In genomic region chr10:22927661-22928403, GRCh38 we compare ENCODE assay signal across 8 cellular contexts.
DNase-seq lines count a peak whose midpoint lies in the region; ATAC-seq and TF ChIP-seq lines count a peak whose summit lies in the region.

Gene ARMC3 (plus strand): TSS chr10:22928053. CDS start chr10:22931997, 3,944 bp downstream.

- TF ChIP-seq CTCF in epithelial cell of esophagus (IDR thresholded peaks at IDR 0.05; ENCODE audit: insufficient read depth, low read depth, low read length, missing control alignments): no peak

- H3K4me3 ChIP-seq in epithelial cell of esophagus (ENCODE audit: low read length): peak within 1 kb of the TSS; percentile 5

- ATAC-seq in GM21717 (IDR thresholded peaks at IDR 0.05; ENCODE audit: unreplicated experiment): peak; percentile 53

- DNase-seq in DMS 273 treated with DMSO at 0.1 percent for 48 hours (lab: John Stamatoyannopoulos, UW) (peak; percentile 5), NCI-H146 (lab: John Stamatoyannopoulos, UW) (peak; percentile 69), epithelial cell of esophagus (ENCODE audit: low read depth) (peak; percentile 37), middle frontal gyrus (ENCODE audit: extremely low spot score, low spot score) (peak; percentile 50), amniotic stem cell (lab: John Stamatoyannopoulos, UW) (no peak)
- DNase-seq in activated CD8-positive, alpha-beta memory T cell treated with anti-CD3 and anti-CD28 coated beads for 48 hours (ENCODE audit: low read depth in 2 of 3, low spot score in 2 of 3): peak; percentile 34 to 49 (median 43)
- peak; percentile 56 to 65 for DNase-seq in stimulated activated CD8-positive, alpha-beta memory T cell treated with anti-CD3 and anti-CD28 coated beads, Interleukin-15, amount 100 ng/mL, for 48 hours (ENCODE audit: low read depth in 2 of 2)
